24 cellular contexts compared by ENCODE assay signal in genomic region chr14:73988065-73988464, GRCh38. TPM values are rescaled to one million over a fixed set of nuclear protein-coding genes. Genes with fewer than 3 reads are reported as not detected.
DNase-seq lines count a peak whose midpoint lies in the region; ATAC-seq, FAIRE-seq and TF ChIP-seq lines count a peak whose summit lies in the region.
"Had no signal": no experiment of that assay in that cellular context is flagged by ENCODE, and none has a peak within 500 bp of the region (broad histone marks: within the 10 kb centered on the region; RNA-seq: fewer than 3 reads in every experiment).

No MANE protein-coding gene starts in this region.

- DNase-seq in HepG2 (ENCODE audit: low spot score): no peak
- DNase-seq in right lobe of liver: no peak
- DNase-seq in GM23248: no peak
- DNase-seq in naive thymus-derived CD4-positive, alpha-beta T cell: no peak
- no peak for DNase-seq in activated T-cell treated with anti-CD3 and anti-CD28 coated beads, Interleukin-2, amount 50 U/mL, for 72 hours
- no peak for DNase-seq in activated T-cell treated with anti-CD3 and anti-CD28 coated beads for 4 hours
- DNase-seq: 8988T; ACHN; AML-193; BE2C; Calu3; CD4-positive, alpha-beta memory T cell; COR-L47; DMS153; DND-41; HFFc6 had no signal

- CTCF ChIA-PET in HepG2 (lab: Yijun Ruan, JAX; ENCODE audit: low intra/inter-chr PET ratio, low total read pairs): no interaction called here
- CTCF ChIA-PET in naive thymus-derived CD4-positive, alpha-beta T cell (lab: Charles Lee): no interaction called here

- no peaks in the 10 kb centered on the region for H3F3A ChIP-seq in GM23248 (ENCODE audit: insufficient read depth)

- POLR2A ChIA-PET in HepG2 (lab: Yijun Ruan, JAX): interaction anchor here (0.9 to 2.2 kb wide), 2 partner anchors 9 to 34 kb away, joined by 3 to 14 read pairs; no protein-coding TSS in a partner anchor
- POLR2A ChIA-PET in naive thymus-derived CD4-positive, alpha-beta T cell (lab: Charles Lee): no interaction called here

- ATAC-seq in HepG2 (no peak), right lobe of liver (no peak), esophagus mucosa (peak; percentile 65)
- no peak for ATAC-seq in naive thymus-derived CD4-positive, alpha-beta T cell
- ATAC-seq in activated T-cell treated with anti-CD3 and anti-CD28 coated beads, Interleukin-2, amount 50 U/mL, for 72 hours (replicated peaks in 1 of 2): no peak
- ATAC-seq: A549, GM23338 had no signal

- WGBS in HepG2 (ENCODE audit: low lambda C conversion rate): 92% methylated on average over 3 of the region's 3 CpGs
- 70% methylated on average over 3 of the region's 3 CpGs for WGBS in right lobe of liver (ENCODE audit: insufficient coverage, low coverage, low lambda C conversion rate, missing lambda C conversion rate)
- 95 to 96% methylated on average over 3 of the region's 3 CpGs for WGBS in GM23248 (ENCODE audit: low coverage in 1 of 2, low lambda C conversion rate in 2 of 2, missing lambda C conversion rate in 2 of 2), 2 experiments

- intact Hi-C loops in HepG2 (cut with micrococcal nuclease; ENCODE audit: unreplicated experiment): no loop called here
- intact Hi-C loops in right lobe of liver (cut with DNase I): no loop called here
- intact Hi-C loops in naive thymus-derived CD4-positive, alpha-beta T cell (cut with micrococcal nuclease): no loop called here

- H2AFZ ChIP-seq in HepG2 (ENCODE audit: low read length) (no peak overlapping the region), parathyroid adenoma (peak overlapping the region; percentile 29), GM23248 (no peak overlapping the region)
- H2AFZ ChIP-seq: GM23338 had no signal

- TF ChIP-seq EP300 in HepG2 (IDR thresholded peaks at IDR 0.05; ENCODE audit: low read depth in 2 of 2, low read length in 2 of 2) (no peak), HepG2 (CRISPR knock-in tag; IDR thresholded peaks at IDR 0.05; ENCODE audit: borderline replicate concordance) (no peak)

- H3K4me3 Mint-ChIP-seq in naive thymus-derived CD4-positive, alpha-beta T cell: no peak overlapping the region
- no peak overlapping the region for H3K4me3 Mint-ChIP-seq in activated T-cell treated with anti-CD3 and anti-CD28 coated beads, Interleukin-2, amount 50 U/mL, for 72 hours
- H3K4me3 Mint-ChIP-seq: CD4-positive, alpha-beta memory T cell; GM23338; HFFc6 had no signal

- H3K79me2 ChIP-seq in HepG2 (ENCODE audit: insufficient read depth, low read length) (peaks cover 7% of the 10 kb centered on the region), parathyroid adenoma (no peaks in the 10 kb centered on the region), GM23248 (ENCODE audit: insufficient read depth) (no peaks in the 10 kb centered on the region)

- in situ Hi-C loops in HepG2 (cut with HindIII; ENCODE audit: extremely low pct_ligation_motif_present, low pct_unique_long_range_greater_than_20kb) (no loop called here), GM23248 (cut with MboI) (no loop called here)

- TF ChIP-seq POLR2A in HepG2 (IDR thresholded peaks at IDR 0.05; ENCODE audit: insufficient read depth in 1 of 2, low read depth in 2 of 2, low read length in 2 of 2) (no peak), right lobe of liver (IDR thresholded peaks at IDR 0.05) (no peak)

- H3K9me2 ChIP-seq in GM23248 (ENCODE audit: insufficient read depth): no peaks in the 10 kb centered on the region

- TF ChIP-seq CTCF in HepG2 (CRISPR knock-in tag; IDR thresholded peaks at IDR 0.05): no peak
- no peak for TF ChIP-seq CTCF in right lobe of liver (IDR thresholded peaks at IDR 0.05)
- TF ChIP-seq CTCF in parathyroid adenoma (IDR thresholded peaks at IDR 0.05): no peak

- H3K36me3 ChIP-seq in HepG2 (replicated peaks in 1 of 2; ENCODE audit: control insufficient read depth in 1 of 2, insufficient read depth in 2 of 2, low read length in 2 of 2) (peaks cover 7 to 29% of the 10 kb centered on the region in 2 experiments), right lobe of liver (peaks cover 0 to 59% (median 26%) of the 10 kb centered on the region in 4 donors), parathyroid adenoma (ENCODE audit: control insufficient read depth, insufficient read depth, low read length) (no peaks in the 10 kb centered on the region), GM23248 (ENCODE audit: low read depth) (no peaks in the 10 kb centered on the region; the same call in 1 of the 2 replicates)
- H3K36me3 ChIP-seq in naive thymus-derived CD4-positive, alpha-beta T cell (ENCODE audit: control insufficient read depth in 2 of 3, insufficient read depth in 3 of 3, low read length in 3 of 3): peaks cover 0 to 12% (median 5%) of the 10 kb centered on the region in 3 experiments
- H3K36me3 ChIP-seq: BE2C had no signal

- no peaks in the 10 kb centered on the region for H3K27me3 Mint-ChIP-seq in naive thymus-derived CD4-positive, alpha-beta T cell
- no peaks in the 10 kb centered on the region for H3K27me3 Mint-ChIP-seq in activated T-cell treated with anti-CD3 and anti-CD28 coated beads, Interleukin-2, amount 50 U/mL, for 72 hours (ENCODE audit: low read depth)
- H3K27me3 Mint-ChIP-seq: CD4-positive, alpha-beta memory T cell had no signal

- H3K4me1 Mint-ChIP-seq in naive thymus-derived CD4-positive, alpha-beta T cell: no peaks in the 10 kb centered on the region
- no peaks in the 10 kb centered on the region for H3K4me1 Mint-ChIP-seq in activated T-cell treated with anti-CD3 and anti-CD28 coated beads, Interleukin-2, amount 50 U/mL, for 72 hours (ENCODE audit: low read depth)
- H3K4me1 Mint-ChIP-seq: CD4-positive, alpha-beta memory T cell; GM23338 had no signal

- FAIRE-seq in HepG2 (lab: Jason Lieb, UNC): no peak
- FAIRE-seq: A549, G401.6, GM12892 had no signal

- H4K20me1 ChIP-seq in HepG2 (ENCODE audit: insufficient read depth, low read length) (no peaks in the 10 kb centered on the region), GM23248 (ENCODE audit: insufficient read depth) (no peaks in the 10 kb centered on the region)
- H4K20me1 ChIP-seq: BLaER1 treated with 17β-estradiol and CSF1 and Interleukin-3, amounts not matched to agents 10 nM and 100 nM had no signal

- peaks cover 6 to 32% (median 12%) of the 10 kb centered on the region in 5 donors for H3K36me3 Mint-ChIP-seq in naive thymus-derived CD4-positive, alpha-beta T cell
- H3K36me3 Mint-ChIP-seq in activated T-cell treated with anti-CD3 and anti-CD28 coated beads, Interleukin-2, amount 50 U/mL, for 72 hours (ENCODE audit: insufficient read depth in 2 of 2): peaks cover 0 to 3% of the 10 kb centered on the region in 2 donors

- H3K27ac Mint-ChIP-seq in naive thymus-derived CD4-positive, alpha-beta T cell: peak overlapping the region in 1 of 9 donors; percentile 36
- H3K27ac Mint-ChIP-seq in activated T-cell treated with anti-CD3 and anti-CD28 coated beads, Interleukin-2, amount 50 U/mL, for 72 hours: no peak overlapping the region
- H3K27ac Mint-ChIP-seq: CD4-positive, alpha-beta memory T cell; GM23338; HFFc6 had no signal

- H3K4me3 ChIP-seq in HepG2 (replicated peaks in 1 of 3; ENCODE audit: insufficient read depth in 1 of 3, low read depth in 2 of 3, low read length in 3 of 3): no peak overlapping the region
- H3K4me3 ChIP-seq in right lobe of liver: no peak overlapping the region
- H3K4me3 ChIP-seq in parathyroid adenoma (ENCODE audit: low read depth, low read length): no peak overlapping the region
- no peak overlapping the region for H3K4me3 ChIP-seq in GM23248
- no peak overlapping the region for H3K4me3 ChIP-seq in naive thymus-derived CD4-positive, alpha-beta T cell (ENCODE audit: low read length)
- H3K4me3 ChIP-seq: A549; BLaER1 treated with 17β-estradiol and CSF1 and Interleukin-3, amounts not matched to agents 10 nM and 100 nM; GM23338; HAP-1 had no signal

- no peaks in the 10 kb centered on the region for H3K9me3 Mint-ChIP-seq in naive thymus-derived CD4-positive, alpha-beta T cell
- H3K9me3 Mint-ChIP-seq in activated T-cell treated with anti-CD3 and anti-CD28 coated beads, Interleukin-2, amount 50 U/mL, for 72 hours: no peaks in the 10 kb centered on the region
- H3K9me3 Mint-ChIP-seq: CD4-positive, alpha-beta memory T cell; GM23338; HFFc6 had no signal

- TF ChIP-seq RAD21 in HepG2 (CRISPR knock-in tag; IDR thresholded peaks at IDR 0.05): no peak

- H3K9me3 ChIP-seq in HepG2 (ENCODE audit: low read length): no peaks in the 10 kb centered on the region
- no peaks in the 10 kb centered on the region for H3K9me3 ChIP-seq in right lobe of liver
- H3K9me3 ChIP-seq in parathyroid adenoma (ENCODE audit: control insufficient read depth, low read length): no peaks in the 10 kb centered on the region
- H3K9me3 ChIP-seq in GM23248 (ENCODE audit: low read depth): no peaks in the 10 kb centered on the region
- no peaks in the 10 kb centered on the region for H3K9me3 ChIP-seq in naive thymus-derived CD4-positive, alpha-beta T cell (ENCODE audit: control insufficient read depth in 2 of 3, low read length in 3 of 3)
- H3K9me3 ChIP-seq: A549; BE2C; BLaER1 treated with 17β-estradiol and CSF1 and Interleukin-3, amounts not matched to agents 10 nM and 100 nM; HAP-1 had no signal

- H3K27ac ChIP-seq in HepG2 (ENCODE audit: extremely low read length, insufficient read depth, low read length) (peak overlapping the region; percentile 16), right lobe of liver (peak overlapping the region in 1 of 3 donors; percentile 32), parathyroid adenoma (peak overlapping the region; percentile 47), GM23248 (no peak overlapping the region)
- no peak overlapping the region for H3K27ac ChIP-seq in naive thymus-derived CD4-positive, alpha-beta T cell (ENCODE audit: low read depth, low read length)
- H3K27ac ChIP-seq: A549; BLaER1 treated with 17β-estradiol and CSF1 and Interleukin-3, amounts not matched to agents 10 nM and 100 nM had no signal

- H3K9ac ChIP-seq in HepG2 (ENCODE audit: insufficient read depth, low read depth, low read length) (no peak overlapping the region), parathyroid adenoma (no peak overlapping the region), GM23248 (no peak overlapping the region)
- H3K9ac ChIP-seq: BLaER1 treated with 17β-estradiol and CSF1 and Interleukin-3, amounts not matched to agents 10 nM and 100 nM had no signal

- H3K4me2 ChIP-seq in HepG2 (ENCODE audit: low read depth, low read length) (no peak overlapping the region), parathyroid adenoma (ENCODE audit: low read length) (no peak overlapping the region), GM23248 (ENCODE audit: unreplicated experiment) (no peak overlapping the region)
- H3K4me2 ChIP-seq: A549; BLaER1 treated with 17β-estradiol and CSF1 and Interleukin-3, amounts not matched to agents 10 nM and 100 nM; GM23338 had no signal

- no peaks in the 10 kb centered on the region for H3K27me3 ChIP-seq in HepG2 (ENCODE audit: control insufficient read depth in 1 of 2, insufficient read depth in 2 of 2, low read length in 2 of 2)
- no peaks in the 10 kb centered on the region for H3K27me3 ChIP-seq in right lobe of liver
- H3K27me3 ChIP-seq in parathyroid adenoma (ENCODE audit: control insufficient read depth, insufficient read depth, low read length): no peaks in the 10 kb centered on the region
- H3K27me3 ChIP-seq in GM23248 (replicated peaks; ENCODE audit: insufficient read depth): no peaks in the 10 kb centered on the region
- H3K27me3 ChIP-seq in naive thymus-derived CD4-positive, alpha-beta T cell (ENCODE audit: control insufficient read depth in 2 of 2, insufficient read depth in 2 of 2, low read length in 2 of 2): no peaks in the 10 kb centered on the region
- H3K27me3 ChIP-seq: BE2C; BLaER1 treated with 17β-estradiol and CSF1 and Interleukin-3, amounts not matched to agents 10 nM and 100 nM had no signal

- H3K4me1 ChIP-seq in HepG2 (ENCODE audit: insufficient read depth, low read length) (peaks cover 47% of the 10 kb centered on the region), right lobe of liver (peaks cover 0 to 52% (median 21%) of the 10 kb centered on the region in 4 donors), parathyroid adenoma (peaks cover 8% of the 10 kb centered on the region), GM23248 (ENCODE audit: insufficient read depth) (no peaks in the 10 kb centered on the region)
- H3K4me1 ChIP-seq in naive thymus-derived CD4-positive, alpha-beta T cell (ENCODE audit: control insufficient read depth in 2 of 2, insufficient read depth in 2 of 2, low read length in 2 of 2): no peaks in the 10 kb centered on the region
- H3K4me1 ChIP-seq: A549; BE2C; BLaER1 treated with 17β-estradiol and CSF1 and Interleukin-3, amounts not matched to agents 10 nM and 100 nM; HAP-1 had no signal

- no TSS peak for BruUV-seq in HepG2 (replicated peaks; lab: Mats Ljungman, UMichigan)

RNA-seq across cellular contexts. Expression of gene ENTPD5, which starts 31.0 kb away (rescaled TPM):
- total RNA-seq in HepG2 (2016; rRNA removed; fragmentation: Illumina TruSeq; extraction: Trizol): 20.6 and 33.8 TPM in 2 replicates
- total RNA-seq in HepG2 (2016; cell fraction: cytosol; rRNA removed; fragmentation: Illumina TruSeq; extraction: Trizol; ENCODE audit: low read depth): 8.7 and 9.9 TPM in 2 replicates
- 18.9 and 34.1 TPM in 2 replicates for total RNA-seq in HepG2 (2016; cell fraction: insoluble cytoplasmic fraction; rRNA removed; fragmentation: Illumina TruSeq; extraction: Trizol)
- total RNA-seq in HepG2 (2016; cell fraction: membrane; rRNA removed; fragmentation: Illumina TruSeq; extraction: Trizol): 21.4 and 21.9 TPM in 2 replicates
- 60.3 and 65.0 TPM in 2 replicates for total RNA-seq in HepG2 (2016; cell fraction: nucleus; rRNA removed; fragmentation: Illumina TruSeq; extraction: Trizol)
- 43.3 and 58.7 TPM in 2 replicates for polyA plus RNA-seq in HepG2 (2011; rRNA removed)
- polyA plus RNA-seq in HepG2 (2011; cell fraction: cytosol; rRNA removed): 20.6 and 34.1 TPM in 2 replicates
- 125 and 138 TPM in 2 replicates for polyA plus RNA-seq in HepG2 (2011; cell fraction: nucleus; rRNA removed)
- 44.7 and 56.4 TPM in 2 replicates for polyA plus RNA-seq in HepG2 (2012)
- 8.2 and 9.3 TPM in 2 replicates for polyA plus RNA-seq in HepG2 (2016; cell fraction: cytosol; fragmentation: Illumina TruSeq; extraction: Trizol; ENCODE audit: low read depth)
- polyA plus RNA-seq in HepG2 (2016; cell fraction: insoluble cytoplasmic fraction; fragmentation: Illumina TruSeq; extraction: Trizol; ENCODE audit: low read depth): 13.6 and 15.1 TPM in 2 replicates
- polyA plus RNA-seq in HepG2 (2016; cell fraction: membrane; fragmentation: Illumina TruSeq; extraction: Trizol; ENCODE audit: low read depth): 13.7 and 13.9 TPM in 2 replicates
- polyA plus RNA-seq in HepG2 (2016; cell fraction: nucleus; fragmentation: Illumina TruSeq; extraction: Trizol; ENCODE audit: insufficient read depth, low read depth): 70.5 and 71.0 TPM in 2 replicates
- polyA minus RNA-seq in HepG2 (2011; rRNA and poly(A)+ RNA removed; ENCODE audit: low replicate concordance): 11.3 and 88.1 TPM in 2 replicates
- polyA minus RNA-seq in HepG2 (2011; cell fraction: cytosol; rRNA and poly(A)+ RNA removed): 23.7 and 30.1 TPM in 2 replicates
- polyA minus RNA-seq in HepG2 (2011; cell fraction: nucleus; rRNA and poly(A)+ RNA removed): 123 and 189 TPM in 2 replicates
- 100 to 1,000 TPM in 4 of 6 experiments, 10 to 100 TPM in 2; 96.6 to 334 (median 150) TPM for total RNA-seq in right lobe of liver
- total RNA-seq in esophagus mucosa: 20.0 TPM
- 6.6 and 11.5 TPM in 2 replicates for total RNA-seq in GM23248 (2014; rRNA removed; shearing (Covaris generic))
- polyA plus RNA-seq in GM23248 (2016; fragmentation: Nextera tagmentation; extraction: Ambion mirVana): 10.4 and 12.5 TPM in 2 replicates
- 10 to 100 TPM in 3 of 5 experiments, 1 to 10 TPM in 2; 8.6 to 17.1 (median 11.2) TPM for total RNA-seq in naive thymus-derived CD4-positive, alpha-beta T cell
- polyA plus RNA-seq in naive thymus-derived CD4-positive, alpha-beta T cell: 1 to 10 TPM; 4.2 to 4.8 TPM
- total RNA-seq in activated T-cell treated with anti-CD3 and anti-CD28 coated beads, Interleukin-2, amount 50 U/mL, for 72 hours: 10 to 100 TPM; 10.9 to 11.7 TPM

RNA-seq across cellular contexts. Expression of gene BBOF1, which starts 31.1 kb away (rescaled TPM):
- total RNA-seq in HepG2 (2016; rRNA removed; fragmentation: Illumina TruSeq; extraction: Trizol): 2.3 and 2.4 TPM in 2 replicates
- total RNA-seq in HepG2 (2016; cell fraction: cytosol; rRNA removed; fragmentation: Illumina TruSeq; extraction: Trizol; ENCODE audit: low read depth): 2.3 and 2.8 TPM in 2 replicates
- total RNA-seq in HepG2 (2016; cell fraction: insoluble cytoplasmic fraction; rRNA removed; fragmentation: Illumina TruSeq; extraction: Trizol): 1.8 and 2.4 TPM in 2 replicates
- 3.5 and 4.3 TPM in 2 replicates for total RNA-seq in HepG2 (2016; cell fraction: membrane; rRNA removed; fragmentation: Illumina TruSeq; extraction: Trizol)
- total RNA-seq in HepG2 (2016; cell fraction: nucleus; rRNA removed; fragmentation: Illumina TruSeq; extraction: Trizol): 3.3 and 4.4 TPM in 2 replicates
- polyA plus RNA-seq in HepG2 (2011; rRNA removed): 1.6 and 1.7 TPM in 2 replicates
- polyA plus RNA-seq in HepG2 (2011; cell fraction: cytosol; rRNA removed): 0.32 and 0.59 TPM in 2 replicates
- 1.3 and 2.0 TPM in 2 replicates for polyA plus RNA-seq in HepG2 (2011; cell fraction: nucleus; rRNA removed)
- 1.9 and 2.4 TPM in 2 replicates for polyA plus RNA-seq in HepG2 (2012)
- 2.9 and 4.4 TPM in 2 replicates for polyA plus RNA-seq in HepG2 (2016; cell fraction: cytosol; fragmentation: Illumina TruSeq; extraction: Trizol; ENCODE audit: low read depth)
- polyA plus RNA-seq in HepG2 (2016; cell fraction: insoluble cytoplasmic fraction; fragmentation: Illumina TruSeq; extraction: Trizol; ENCODE audit: low read depth): 3.3 and 4.4 TPM in 2 replicates
- polyA plus RNA-seq in HepG2 (2016; cell fraction: membrane; fragmentation: Illumina TruSeq; extraction: Trizol; ENCODE audit: low read depth): 3.2 and 3.7 TPM in 2 replicates
- polyA plus RNA-seq in HepG2 (2016; cell fraction: nucleus; fragmentation: Illumina TruSeq; extraction: Trizol; ENCODE audit: insufficient read depth, low read depth): 3.8 and 4.5 TPM in 2 replicates
- polyA minus RNA-seq in HepG2 (2011; rRNA and poly(A)+ RNA removed; ENCODE audit: low replicate concordance): 0.54 and 0.60 TPM in 2 replicates
- polyA minus RNA-seq in HepG2 (2011; cell fraction: cytosol; rRNA and poly(A)+ RNA removed): 0.44 and 0.49 TPM in 2 replicates
- polyA minus RNA-seq in HepG2 (2011; cell fraction: nucleus; rRNA and poly(A)+ RNA removed): 2.8 and 4.2 TPM in 2 replicates
- 1 to 10 TPM in 5 of 6 experiments, under 1 TPM in 1; 0.81 to 3.3 (median 1.3) TPM for total RNA-seq in right lobe of liver
- 2.5 TPM for total RNA-seq in esophagus mucosa
- 3.5 and 18.2 TPM in 2 replicates for total RNA-seq in GM23248 (2014; rRNA removed; shearing (Covaris generic))
- 5.4 and 6.4 TPM in 2 replicates for polyA plus RNA-seq in GM23248 (2016; fragmentation: Nextera tagmentation; extraction: Ambion mirVana)
- total RNA-seq in naive thymus-derived CD4-positive, alpha-beta T cell: 1 to 10 TPM in 4 of 5 experiments, under 1 TPM in 1; 0.80 to 4.0 (median 2.6) TPM
- polyA plus RNA-seq in naive thymus-derived CD4-positive, alpha-beta T cell: 1 to 10 TPM; 3.2 to 4.8 TPM
- 1 to 10 TPM; 1.4 to 2.1 TPM for total RNA-seq in activated T-cell treated with anti-CD3 and anti-CD28 coated beads, Interleukin-2, amount 50 U/mL, for 72 hours

RNA-seq across cellular contexts. Expression of gene COQ6, which starts 38.0 kb away (rescaled TPM):
- total RNA-seq in HepG2 (2016; rRNA removed; fragmentation: Illumina TruSeq; extraction: Trizol): 18.1 and 18.9 TPM in 2 replicates
- total RNA-seq in HepG2 (2016; cell fraction: cytosol; rRNA removed; fragmentation: Illumina TruSeq; extraction: Trizol; ENCODE audit: low read depth): 4.9 and 6.7 TPM in 2 replicates
- total RNA-seq in HepG2 (2016; cell fraction: insoluble cytoplasmic fraction; rRNA removed; fragmentation: Illumina TruSeq; extraction: Trizol): 19.5 and 20.6 TPM in 2 replicates
- total RNA-seq in HepG2 (2016; cell fraction: membrane; rRNA removed; fragmentation: Illumina TruSeq; extraction: Trizol): 6.1 and 6.3 TPM in 2 replicates
- 19.6 and 22.2 TPM in 2 replicates for total RNA-seq in HepG2 (2016; cell fraction: nucleus; rRNA removed; fragmentation: Illumina TruSeq; extraction: Trizol)
- polyA plus RNA-seq in HepG2 (2011; rRNA removed): 33.1 and 34.7 TPM in 2 replicates
- polyA plus RNA-seq in HepG2 (2011; cell fraction: cytosol; rRNA removed): 22.9 and 26.9 TPM in 2 replicates
- polyA plus RNA-seq in HepG2 (2011; cell fraction: nucleus; rRNA removed): 52.0 and 58.6 TPM in 2 replicates
- 11.7 and 19.1 TPM in 2 replicates for polyA plus RNA-seq in HepG2 (2012)
- polyA plus RNA-seq in HepG2 (2016; cell fraction: cytosol; fragmentation: Illumina TruSeq; extraction: Trizol; ENCODE audit: low read depth): 2.3 TPM in 2 replicates
- 14.0 and 16.4 TPM in 2 replicates for polyA plus RNA-seq in HepG2 (2016; cell fraction: insoluble cytoplasmic fraction; fragmentation: Illumina TruSeq; extraction: Trizol; ENCODE audit: low read depth)
- 3.9 TPM in 2 replicates for polyA plus RNA-seq in HepG2 (2016; cell fraction: membrane; fragmentation: Illumina TruSeq; extraction: Trizol; ENCODE audit: low read depth)
- 36.1 and 42.5 TPM in 2 replicates for polyA plus RNA-seq in HepG2 (2016; cell fraction: nucleus; fragmentation: Illumina TruSeq; extraction: Trizol; ENCODE audit: insufficient read depth, low read depth)
- 24.3 and 47.1 TPM in 2 replicates for polyA minus RNA-seq in HepG2 (2011; rRNA and poly(A)+ RNA removed; ENCODE audit: low replicate concordance)
- polyA minus RNA-seq in HepG2 (2011; cell fraction: cytosol; rRNA and poly(A)+ RNA removed): 6.3 and 6.9 TPM in 2 replicates
- 31.8 and 33.1 TPM in 2 replicates for polyA minus RNA-seq in HepG2 (2011; cell fraction: nucleus; rRNA and poly(A)+ RNA removed)
- total RNA-seq in right lobe of liver: 10 to 100 TPM; 11.6 to 60.9 (median 16.8) TPM
- 13.1 TPM for total RNA-seq in esophagus mucosa
- 21.4 and 48.0 TPM in 2 replicates for total RNA-seq in GM23248 (2014; rRNA removed; shearing (Covaris generic))
- 29.4 and 40.2 TPM in 2 replicates for polyA plus RNA-seq in GM23248 (2016; fragmentation: Nextera tagmentation; extraction: Ambion mirVana)
- total RNA-seq in naive thymus-derived CD4-positive, alpha-beta T cell: 10 to 100 TPM; 22.8 to 47.3 (median 36.4) TPM
- polyA plus RNA-seq in naive thymus-derived CD4-positive, alpha-beta T cell: 10 to 100 TPM; 13.4 to 22.9 TPM
- 10 to 100 TPM; 20.4 to 21.9 TPM for total RNA-seq in activated T-cell treated with anti-CD3 and anti-CD28 coated beads, Interleukin-2, amount 50 U/mL, for 72 hours

RNA-seq across cellular contexts. Expression of gene FAM161B, which starts 38.2 kb away (rescaled TPM):
- 1.6 and 2.0 TPM in 2 replicates for total RNA-seq in HepG2 (2016; rRNA removed; fragmentation: Illumina TruSeq; extraction: Trizol)
- 0.51 and 0.53 TPM in 2 replicates for total RNA-seq in HepG2 (2016; cell fraction: cytosol; rRNA removed; fragmentation: Illumina TruSeq; extraction: Trizol; ENCODE audit: low read depth)
- 1.9 and 2.1 TPM in 2 replicates for total RNA-seq in HepG2 (2016; cell fraction: insoluble cytoplasmic fraction; rRNA removed; fragmentation: Illumina TruSeq; extraction: Trizol)
- total RNA-seq in HepG2 (2016; cell fraction: membrane; rRNA removed; fragmentation: Illumina TruSeq; extraction: Trizol): 1.0 TPM in 2 replicates
- 2.6 and 3.0 TPM in 2 replicates for total RNA-seq in HepG2 (2016; cell fraction: nucleus; rRNA removed; fragmentation: Illumina TruSeq; extraction: Trizol)
- polyA plus RNA-seq in HepG2 (2011; rRNA removed): 1.6 and 2.0 TPM in 2 replicates
- 0.97 and 1.2 TPM in 2 replicates for polyA plus RNA-seq in HepG2 (2011; cell fraction: cytosol; rRNA removed)
- 1.7 and 2.2 TPM in 2 replicates for polyA plus RNA-seq in HepG2 (2011; cell fraction: nucleus; rRNA removed)
- 2.0 and 2.8 TPM in 2 replicates for polyA plus RNA-seq in HepG2 (2012)
- 0.33 and 0.36 TPM in 2 replicates for polyA plus RNA-seq in HepG2 (2016; cell fraction: cytosol; fragmentation: Illumina TruSeq; extraction: Trizol; ENCODE audit: low read depth)
- 1.6 and 1.7 TPM in 2 replicates for polyA plus RNA-seq in HepG2 (2016; cell fraction: insoluble cytoplasmic fraction; fragmentation: Illumina TruSeq; extraction: Trizol; ENCODE audit: low read depth)
- polyA plus RNA-seq in HepG2 (2016; cell fraction: membrane; fragmentation: Illumina TruSeq; extraction: Trizol; ENCODE audit: low read depth): 0.49 and 0.65 TPM in 2 replicates
- 1.6 and 2.7 TPM in 2 replicates for polyA plus RNA-seq in HepG2 (2016; cell fraction: nucleus; fragmentation: Illumina TruSeq; extraction: Trizol; ENCODE audit: insufficient read depth, low read depth)
- polyA minus RNA-seq in HepG2 (2011; rRNA and poly(A)+ RNA removed; ENCODE audit: low replicate concordance): 0.82 and 2.3 TPM in 2 replicates
- polyA minus RNA-seq in HepG2 (2011; cell fraction: cytosol; rRNA and poly(A)+ RNA removed): 1.3 and 1.8 TPM in 2 replicates
- 6.4 and 6.8 TPM in 2 replicates for polyA minus RNA-seq in HepG2 (2011; cell fraction: nucleus; rRNA and poly(A)+ RNA removed)
- 1 to 10 TPM; 1.3 to 2.3 (median 1.5) TPM for total RNA-seq in right lobe of liver
- 1.6 TPM for total RNA-seq in esophagus mucosa
- 5.3 and 6.5 TPM in 2 replicates for total RNA-seq in GM23248 (2014; rRNA removed; shearing (Covaris generic))
- polyA plus RNA-seq in GM23248 (2016; fragmentation: Nextera tagmentation; extraction: Ambion mirVana): 4.1 and 4.5 TPM in 2 replicates
- 1 to 10 TPM; 1.8 to 6.6 (median 3.7) TPM for total RNA-seq in naive thymus-derived CD4-positive, alpha-beta T cell
- polyA plus RNA-seq in naive thymus-derived CD4-positive, alpha-beta T cell: 1 to 10 TPM; 1.7 to 4.5 TPM
- total RNA-seq in activated T-cell treated with anti-CD3 and anti-CD28 coated beads, Interleukin-2, amount 50 U/mL, for 72 hours: 1 to 10 TPM; 2.7 to 3.1 TPM

Comparison
In these comparisons a context has a peak if more than half of its experiments do, and no peak if none do; other contexts are left out.
1. H3K27ac ChIP-seq: peak in HepG2 (single experiment) and parathyroid adenoma (single experiment); none in GM23248 (single experiment) and naive thymus-derived CD4-positive, alpha-beta T cell (single experiment).